ENCODE assay signal across 27 cellular contexts in the genomic region with DNA sequence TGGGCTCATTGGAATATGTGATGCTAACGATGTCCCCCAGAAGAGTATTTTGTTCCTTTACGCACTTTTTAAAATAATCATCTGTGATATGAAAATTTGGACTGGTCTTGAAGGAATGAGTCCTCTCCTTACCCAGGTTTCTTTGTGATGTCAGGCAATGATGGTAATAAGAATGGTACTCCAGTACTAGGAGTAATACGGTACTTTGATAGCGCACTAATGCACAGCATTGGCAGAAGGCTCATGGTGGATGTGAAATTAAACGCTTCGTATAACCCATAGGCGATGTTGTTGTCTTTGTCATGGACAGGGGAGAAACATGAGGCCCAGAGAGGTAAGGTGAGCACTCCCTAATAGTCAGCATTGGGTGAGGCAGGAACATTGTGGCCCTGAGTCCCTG.
"Had no signal": no experiment of that assay in that cellular context is flagged by ENCODE, and none has a peak within 500 bp of the region (broad histone marks: within the 10 kb centered on the region; RNA-seq: fewer than 3 reads in every experiment).

No MANE protein-coding gene starts in this region.

- H3K36me3 ChIP-seq: neural progenitor cell, spleen, suprapubic skin, tibial artery, transverse colon, upper lobe of right lung, uterus had no signal

- ATAC-seq: naive thymus-derived CD4-positive, alpha-beta T cell; natural killer cell; psoas muscle; right cardiac atrium; sciatic nerve; stimulated activated memory B cell treated with anti-CD40 and anti-IgM and Interleukin-4, amounts not matched to agents 10 μg/mL and 1 μg/mL and 100 μg/mL, for 72 hours; stimulated activated naive CD8-positive, alpha-beta T cell treated with anti-CD3 and anti-CD28 coated beads, Interleukin-15, amount 100 ng/mL, for 72 hours; stimulated activated naive CD8-positive, alpha-beta T cell treated with anti-CD3 and anti-CD28 coated beads, Interleukin-15, Interleukin-2, amounts not matched to agents 100 U/mL and 50 U/mL, for 24 hours; upper lobe of right lung had no signal

- H2AFZ ChIP-seq: neural progenitor cell, parathyroid adenoma had no signal

- H3K27ac ChIP-seq: neural progenitor cell, parathyroid adenoma, psoas muscle, skin epidermis, spleen, suprapubic skin, testis, tibial artery, transverse colon, upper lobe of right lung, uterus had no signal

- H3K79me2 ChIP-seq: parathyroid adenoma had no signal

- H3K27me3 ChIP-seq: neural progenitor cell, spleen, suprapubic skin, testis, tibial artery, transverse colon, upper lobe of right lung, uterus had no signal

- H3K4me3 ChIP-seq: neural progenitor cell, psoas muscle, skin epidermis, smooth muscle cell, spleen, suprapubic skin, testis, tibial artery, transverse colon, upper lobe of right lung, uterus had no signal

- H3K9ac ChIP-seq: neural progenitor cell, parathyroid adenoma had no signal

- DNase-seq: naive thymus-derived CD4-positive, alpha-beta T cell; natural killer cell; occipital lobe; posterior cingulate gyrus; psoas muscle; right cardiac atrium; spleen; stimulated activated CD4-positive, alpha-beta T cell treated with anti-CD3 and anti-CD28 coated beads, Interleukin-12 subunit alpha, Interleukin-12 subunit beta, amount 100 ng/mL, for 4 hours; stimulated activated CD4-positive, alpha-beta T cell treated with anti-CD3 and anti-CD28 coated beads, Interleukin-1b, Interleukin-23, amount 100 ng/mL, for 48 hours; stimulated activated CD4-positive, alpha-beta T cell treated with anti-CD3 and anti-CD28 coated beads, Interleukin-4, amount 100 ng/mL, for 1 hour; stimulated activated CD4-positive, alpha-beta T cell treated with anti-CD3 and anti-CD28 coated beads, Interleukin-4, amount 100 ng/mL, for 4 hours; stimulated activated CD8-positive, alpha-beta memory T cell treated with anti-CD3 and anti-CD28 coated beads, Interleukin-4, amount 100 ng/mL, for 48 hours; stimulated activated naive CD8-positive, alpha-beta T cell treated with anti-CD3 and anti-CD28 coated beads, Interleukin-15, amount 100 ng/mL, for 72 hours; stimulated activated naive CD8-positive, alpha-beta T cell treated with anti-CD3 and anti-CD28 coated beads, Interleukin-15, Interleukin-2, amounts not matched to agents 100 U/mL and 50 U/mL, for 24 hours; substantia nigra; testis; tibial artery; transverse colon; upper lobe of right lung; uterus had no signal

- H3K4me1 ChIP-seq: parathyroid adenoma, psoas muscle, spleen, suprapubic skin, testis, tibial artery, transverse colon, upper lobe of right lung, uterus had no signal

- H3K4me2 ChIP-seq: neural progenitor cell, smooth muscle cell had no signal

- H3K9me3 ChIP-seq: psoas muscle, spleen, suprapubic skin, testis, tibial artery, transverse colon, upper lobe of right lung, uterus had no signal
